ENCODE assay signal across 19 cellular contexts in the genomic region with DNA sequence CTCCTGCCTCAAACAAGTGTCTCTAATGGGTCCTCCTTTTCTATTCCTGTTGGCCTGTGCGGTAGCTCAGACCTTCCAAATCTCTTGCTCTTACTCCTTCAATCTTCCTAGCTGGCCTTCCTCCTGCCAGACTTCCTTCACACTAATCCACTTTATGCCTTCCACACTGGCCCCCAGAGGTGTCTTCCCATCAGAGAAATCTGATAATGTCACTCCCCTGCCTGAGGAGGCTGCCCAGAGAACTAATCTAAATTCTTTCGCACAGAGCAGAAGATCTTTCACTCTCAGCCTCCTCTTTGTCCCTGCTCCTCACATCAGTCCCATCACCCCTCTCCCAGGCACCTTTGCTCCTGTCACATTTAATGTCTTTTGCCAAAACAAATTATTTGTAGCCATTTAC.
DNase-seq lines count a peak whose midpoint lies in the region; ATAC-seq and TF ChIP-seq lines count a peak whose summit lies in the region.
"Had no signal": no experiment of that assay in that cellular context is flagged by ENCODE, and none has a peak within 500 bp of the region (broad histone marks: within the 10 kb centered on the region; RNA-seq: fewer than 3 reads in every experiment).

No MANE protein-coding gene starts in this region.

- H2BK5ac ChIP-seq in IMR-90 (ENCODE audit: low read depth, low read length, poor library complexity, severe bottlenecking): no peak overlapping the region

- peak overlapping the region; percentile 31 to 41 for H3K4me3 Mint-ChIP-seq in activated T-cell treated with anti-CD3 and anti-CD28 coated beads, Interleukin-2, amount 50 U/mL, for 72 hours
- H3K4me3 Mint-ChIP-seq in effector memory CD8-positive, alpha-beta T cell: no peak overlapping the region
- no peak overlapping the region for H3K4me3 Mint-ChIP-seq in stimulated activated effector memory CD8-positive, alpha-beta T cell treated with anti-CD3 and anti-CD28 coated beads, Interleukin-12 subunit alpha, Interleukin-12 subunit beta, amount 100 ng/mL, for 72 hours
- H3K4me3 Mint-ChIP-seq: activated naive CD4-positive, alpha-beta T cell treated with anti-CD3 and anti-CD28 coated beads, Interleukin-2, amount 10 ng/mL, durations not matched to agents 7 days and 5 days; H9 had no signal

- TF ChIP-seq POLR2A in IMR-90 (IDR thresholded peaks at IDR 0.05; ENCODE audit: low read depth, low read length): no peak

- H3K14ac ChIP-seq in IMR-90 (replicated peaks; ENCODE audit: low read depth, low read length): peak overlapping the region; percentile 7; the same call in 1 of the 2 replicates

- TF ChIP-seq CTCF in IMR-90 (conservative IDR thresholded peaks at IDR 0.05; ENCODE audit: low read depth, low read length): no peak

- peak overlapping the region; percentile 23; the same call in 1 of the 3 replicates for H2BK15ac ChIP-seq in IMR-90 (ENCODE audit: low read depth, low read length)

- peaks cover 62% of the 10 kb centered on the region for H3K4me1 Mint-ChIP-seq in activated T-cell treated with anti-CD3 and anti-CD28 coated beads, Interleukin-2, amount 50 U/mL, for 72 hours (ENCODE audit: low read depth)
- H3K4me1 Mint-ChIP-seq in effector memory CD8-positive, alpha-beta T cell (ENCODE audit: low read depth in 2 of 2): peaks cover 4 to 22% of the 10 kb centered on the region in 2 donors
- H3K4me1 Mint-ChIP-seq in stimulated activated effector memory CD8-positive, alpha-beta T cell treated with anti-CD3 and anti-CD28 coated beads, Interleukin-12 subunit alpha, Interleukin-12 subunit beta, amount 100 ng/mL, for 72 hours: peaks cover 40% of the 10 kb centered on the region

- no peak overlapping the region for H3K9ac ChIP-seq in IMR-90 (ENCODE audit: low read depth, low read length)

- no peak overlapping the region for H3K4me3 ChIP-seq in IMR-90 (ENCODE audit: insufficient read depth, low read depth, low read length)
- H3K4me3 ChIP-seq: heart left ventricle, ovary, upper lobe of left lung had no signal

- peak overlapping the region; percentile 81 for H3K27ac Mint-ChIP-seq in activated T-cell treated with anti-CD3 and anti-CD28 coated beads, Interleukin-2, amount 50 U/mL, for 72 hours
- peak overlapping the region; percentile 1 to 84 for H3K27ac Mint-ChIP-seq in effector memory CD8-positive, alpha-beta T cell
- H3K27ac Mint-ChIP-seq in stimulated activated effector memory CD8-positive, alpha-beta T cell treated with anti-CD3 and anti-CD28 coated beads, Interleukin-12 subunit alpha, Interleukin-12 subunit beta, amount 100 ng/mL, for 72 hours: peak overlapping the region; percentile 26
- H3K27ac Mint-ChIP-seq: activated naive CD4-positive, alpha-beta T cell treated with anti-CD3 and anti-CD28 coated beads, Interleukin-2, amount 10 ng/mL, durations not matched to agents 7 days and 5 days had no signal

- H3K27me3 Mint-ChIP-seq in activated T-cell treated with anti-CD3 and anti-CD28 coated beads, Interleukin-2, amount 50 U/mL, for 72 hours (ENCODE audit: low read depth): no peaks in the 10 kb centered on the region
- H3K27me3 Mint-ChIP-seq in effector memory CD8-positive, alpha-beta T cell: no peaks in the 10 kb centered on the region
- H3K27me3 Mint-ChIP-seq: activated naive CD4-positive, alpha-beta T cell treated with anti-CD3 and anti-CD28 coated beads, Interleukin-2, amount 10 ng/mL, durations not matched to agents 7 days and 5 days had no signal

- H2BK120ac ChIP-seq in IMR-90 (ENCODE audit: low read depth, low read length): peak overlapping the region; percentile 46; the same call in 1 of the 2 replicates

- peaks cover 21% of the 10 kb centered on the region for H3K9me1 ChIP-seq in IMR-90 (ENCODE audit: insufficient read depth, low read length)

- peak overlapping the region; percentile 3; the same call in 1 of the 2 replicates for H4K91ac ChIP-seq in IMR-90 (ENCODE audit: insufficient read depth, low read depth, low read length)

- H2AFZ ChIP-seq in IMR-90 (replicated peaks; ENCODE audit: low read length, poor library complexity): no peak overlapping the region

- 0 out of 2 replicates have a peak overlapping the region, but pooled peaks have one; percentile 2 for H3K56ac ChIP-seq in IMR-90 (ENCODE audit: extremely low read depth, insufficient read depth, low read length)

- DNase-seq in activated T-cell treated with anti-CD3 and anti-CD28 coated beads, Interleukin-2, amount 50 U/mL, for 72 hours: no peak
- DNase-seq in activated T-cell treated with anti-CD3 and anti-CD28 coated beads, Interleukin-2, amount 50 U/mL, for 1 hour: no peak
- DNase-seq in IMR-90 (no peak), NCI-H2081 (lab: John Stamatoyannopoulos, UW) (no peak), C1 segment of cervical spinal cord (lab: John Stamatoyannopoulos, UW) (no peak)
- DNase-seq in effector memory CD8-positive, alpha-beta T cell: no peak
- DNase-seq in stimulated activated effector memory CD8-positive, alpha-beta T cell treated with anti-CD3 and anti-CD28 coated beads, Interleukin-12 subunit alpha, Interleukin-12 subunit beta, amount 100 ng/mL, for 72 hours (ENCODE audit: low spot score in 2 of 2): no peak
- DNase-seq: ACHN; activated naive CD4-positive, alpha-beta T cell treated with anti-CD3 and anti-CD28 coated beads, Interleukin-2, amount 10 ng/mL, durations not matched to agents 7 days and 5 days; Caco-2; H9; heart left ventricle; Karpas-422; NCI-H1105 treated with DMSO at 0.1 percent for 48 hours; NCI-H2171; ovary; stimulated activated CD4-positive, alpha-beta T cell treated with anti-CD3 and anti-CD28 coated beads, Interleukin-4, amount 100 ng/mL, for 4 hours; upper lobe of left lung had no signal

- in situ Hi-C loops in IMR-90 (cut with MboI; ENCODE audit: low sequenced_read_pairs): no loop called here

- peaks cover 39 to 78% of the 10 kb centered on the region in 2 experiments for H3K79me1 ChIP-seq in IMR-90 (ENCODE audit: low read depth in 1 of 2, low read length in 2 of 2)

- H3K23ac ChIP-seq in IMR-90 (ENCODE audit: low read depth, low read length): peak overlapping the region; percentile 41; the same call in 1 of the 2 replicates

- H4K8ac ChIP-seq in IMR-90 (ENCODE audit: low read depth in 2 of 2, low read length in 2 of 2): 0 out of 4 replicates have a peak overlapping the region, but pooled peaks of 1 of the 2 experiments have one; percentile 12

- POLR2A ChIA-PET in IMR-90 (lab: Charles Lee; ENCODE audit: unreplicated experiment): interaction anchor here (0.5 kb wide), 1 partner anchor 62 kb away, joined by 4 read pairs; no protein-coding TSS in a partner anchor

- BruUV-seq in IMR-90 (replicated peaks; lab: Mats Ljungman, UMichigan): no TSS peak

- H2AK5ac ChIP-seq in IMR-90 (ENCODE audit: low read depth, low read length): peak overlapping the region; percentile 50; the same call in 1 of the 2 replicates

- no peaks in the 10 kb centered on the region for H4K20me1 ChIP-seq in IMR-90 (ENCODE audit: insufficient read depth, low read length)

- no peak overlapping the region for H3K4me2 ChIP-seq in IMR-90 (ENCODE audit: low read depth, low read length)

- peak overlapping the region; percentile 11; the same call in 1 of the 2 replicates for H3K18ac ChIP-seq in IMR-90 (ENCODE audit: low read depth, low read length)

- dilution Hi-C loops in IMR-90 (cut with HindIII; ENCODE audit: low sequenced_read_pairs, unreplicated experiment): no loop called here

- CTCF ChIA-PET in IMR-90 (lab: Yijun Ruan, JAX): interaction anchor here (1.6 kb wide), 1 partner anchor 176 kb away, joined by 4 read pairs; the partner anchor contains the start of gene MAML2

- peak overlapping the region; percentile 41 for H3K4ac ChIP-seq in IMR-90 (ENCODE audit: low read depth, low read length)

- no peak for TF ChIP-seq RAD21 in IMR-90 (IDR thresholded peaks at IDR 0.05; ENCODE audit: low read length)

- H3K36me3 Mint-ChIP-seq in activated T-cell treated with anti-CD3 and anti-CD28 coated beads, Interleukin-2, amount 50 U/mL, for 72 hours (ENCODE audit: insufficient read depth in 2 of 2): peaks cover 6 to 10% of the 10 kb centered on the region in 2 donors
- H3K36me3 Mint-ChIP-seq in effector memory CD8-positive, alpha-beta T cell (ENCODE audit: insufficient read depth): no peaks in the 10 kb centered on the region
- H3K36me3 Mint-ChIP-seq in stimulated activated effector memory CD8-positive, alpha-beta T cell treated with anti-CD3 and anti-CD28 coated beads, Interleukin-12 subunit alpha, Interleukin-12 subunit beta, amount 100 ng/mL, for 72 hours: no peaks in the 10 kb centered on the region

- peaks cover 0 to 3% of the 10 kb centered on the region in 2 donors for H3K9me3 Mint-ChIP-seq in activated T-cell treated with anti-CD3 and anti-CD28 coated beads, Interleukin-2, amount 50 U/mL, for 72 hours
- no peaks in the 10 kb centered on the region for H3K9me3 Mint-ChIP-seq in effector memory CD8-positive, alpha-beta T cell
- no peaks in the 10 kb centered on the region for H3K9me3 Mint-ChIP-seq in stimulated activated effector memory CD8-positive, alpha-beta T cell treated with anti-CD3 and anti-CD28 coated beads, Interleukin-12 subunit alpha, Interleukin-12 subunit beta, amount 100 ng/mL, for 72 hours
- H3K9me3 Mint-ChIP-seq: activated naive CD4-positive, alpha-beta T cell treated with anti-CD3 and anti-CD28 coated beads, Interleukin-2, amount 10 ng/mL, durations not matched to agents 7 days and 5 days; H9 had no signal

- no peaks in the 10 kb centered on the region for H3K27me3 ChIP-seq in IMR-90 (ENCODE audit: control insufficient read depth, insufficient read depth, low read length)
- H3K27me3 ChIP-seq: heart left ventricle, ovary, upper lobe of left lung had no signal

- H2AK9ac ChIP-seq in IMR-90 (replicated peaks; ENCODE audit: low read depth, low read length, poor library complexity): no peak overlapping the region

- peaks cover 24% of the 10 kb centered on the region for H3K4me1 ChIP-seq in IMR-90 (ENCODE audit: control insufficient read depth, insufficient read depth, low read length)

- H3K9me3 ChIP-seq in IMR-90 (ENCODE audit: control insufficient read depth, insufficient read depth, low read length): no peaks in the 10 kb centered on the region
- H3K9me3 ChIP-seq: Caco-2, heart left ventricle, ovary, upper lobe of left lung had no signal

- H4K5ac ChIP-seq in IMR-90 (ENCODE audit: low read depth, low read length): peak overlapping the region; percentile 39; the same call in 1 of the 2 replicates

- H3K36me3 ChIP-seq in IMR-90 (ENCODE audit: control insufficient read depth, insufficient read depth, low read length): no peaks in the 10 kb centered on the region
- H3K36me3 ChIP-seq: heart left ventricle, ovary, upper lobe of left lung had no signal

- H2BK20ac ChIP-seq in IMR-90 (ENCODE audit: low read depth, low read length): no peak overlapping the region

- H3K27ac ChIP-seq in IMR-90 (ENCODE audit: insufficient read depth, low read length): no peak overlapping the region
- H3K27ac ChIP-seq: ovary had no signal

- WGBS in IMR-90 (ENCODE audit: extremely low coverage in 2 of 2, insufficient read length in 1 of 2), 2 experiments: 83% methylated on average over 1 of the region's 2 CpGs; no CpG with 5 or more reads in 1 of the 2 experiments

- intact Hi-C loops in IMR-90 (cut with micrococcal nuclease): no loop called here

- ATAC-seq in activated T-cell treated with anti-CD3 and anti-CD28 coated beads, Interleukin-2, amount 50 U/mL, for 72 hours (replicated peaks in 1 of 2): no peak
- ATAC-seq in IMR-90 (ENCODE audit: low read depth) (no peak), GM18498 (IDR thresholded peaks at IDR 0.05; ENCODE audit: unreplicated experiment) (no peak)
- no peak for ATAC-seq in effector memory CD8-positive, alpha-beta T cell (replicated peaks)
- no peak for ATAC-seq in stimulated activated effector memory CD8-positive, alpha-beta T cell treated with anti-CD3 and anti-CD28 coated beads, Interleukin-12 subunit alpha, Interleukin-12 subunit beta, amount 100 ng/mL, for 72 hours
- ATAC-seq: heart left ventricle had no signal

Comparison
In these comparisons a context has a peak if more than half of its experiments do, and no peak if none do; other contexts are left out.
1. H3K27ac Mint-ChIP-seq: peak in every context shown above with its lines; median percentile 81 in activated T-cell treated with anti-CD3 and anti-CD28 coated beads, Interleukin-2, amount 50 U/mL, for 72 hours; 42 in effector memory CD8-positive, alpha-beta T cell; 26 in stimulated activated effector memory CD8-positive, alpha-beta T cell treated with anti-CD3 and anti-CD28 coated beads, Interleukin-12 subunit alpha, Interleukin-12 subunit beta, amount 100 ng/mL, for 72 hours.
2. H3K4me3 Mint-ChIP-seq: peak in activated T-cell treated with anti-CD3 and anti-CD28 coated beads, Interleukin-2, amount 50 U/mL, for 72 hours (2 of 2); none in effector memory CD8-positive, alpha-beta T cell (0 of 2) and stimulated activated effector memory CD8-positive, alpha-beta T cell treated with anti-CD3 and anti-CD28 coated beads, Interleukin-12 subunit alpha, Interleukin-12 subunit beta, amount 100 ng/mL, for 72 hours (single experiment).